1 cellular context compared by ENCODE assay signal in genomic region chr3:138062626-138063025, GRCh38.
TF ChIP-seq lines count a peak whose summit lies in the region.

No MANE protein-coding gene starts in this region.

TF ChIP-seq in IMR-90, 13 proteins besides CTCF, POLR2A, EP300 and RAD21 (continued from another document):
- TF ChIP-seq USF2 (IDR thresholded peaks at IDR 0.05; ENCODE audit: low read depth, low read length) = no peak
- no peak for TF ChIP-seq SMC3 (IDR thresholded peaks at IDR 0.05; ENCODE audit: low read depth, low read length)
- no peak for TF ChIP-seq MAZ (IDR thresholded peaks at IDR 0.05; ENCODE audit: borderline replicate concordance, low read depth, low read length)
- no peak for TF ChIP-seq FOS (IDR thresholded peaks at IDR 0.05; ENCODE audit: low read depth, low read length)
- no peak for TF ChIP-seq CHD1 (IDR thresholded peaks at IDR 0.05; ENCODE audit: low read depth, low read length)
- no peak for TF ChIP-seq MXI1 (IDR thresholded peaks at IDR 0.05; ENCODE audit: borderline replicate concordance, low read depth, low read length)
- TF ChIP-seq CEBPB (IDR thresholded peaks at IDR 0.05; ENCODE audit: low read depth, low read length) = no peak
- TF ChIP-seq RFX5 (IDR thresholded peaks at IDR 0.05; ENCODE audit: low read depth, low read length) = no peak
